ENCODE assay signal across 9 cellular contexts in genomic region chr20:50193851-50194830, GRCh38. TPM values are rescaled to one million over a fixed set of nuclear protein-coding genes. Genes with fewer than 3 reads are reported as not detected.
DNase-seq lines count a peak whose midpoint lies in the region; ATAC-seq, FAIRE-seq and TF ChIP-seq lines count a peak whose summit lies in the region.
"Had no signal": no experiment of that assay in that cellular context is flagged by ENCODE, and none has a peak within 500 bp of the region (broad histone marks: within the 10 kb centered on the region; RNA-seq: fewer than 3 reads in every experiment).

No MANE protein-coding gene starts in this region.

- TF ChIP-seq CTCF in kidney (IDR thresholded peaks at IDR 0.05; ENCODE audit: borderline replicate concordance, extremely low read depth, insufficient read depth) (no peak), stomach (IDR thresholded peaks at IDR 0.05) (no peak)

- WGBS in stomach, 5 donors: 57 to 73% (median 61%) methylated on average over 21 to 23 of the region's 23 CpGs

- no peaks in the 10 kb centered on the region for H3K27me3 Mint-ChIP-seq in activated naive CD8-positive, alpha-beta T cell treated with anti-CD3 and anti-CD28 coated beads for 36 hours

- H3K4me1 ChIP-seq in kidney (ENCODE audit: control insufficient read depth in 1 of 2, insufficient read depth in 1 of 2, low read depth in 1 of 2, low read length in 2 of 2): peaks cover 11% of the 10 kb centered on the region in 2 donors
- peaks cover 18 to 56% (median 35%) of the 10 kb centered on the region in 4 donors for H3K4me1 ChIP-seq in stomach

- FAIRE-seq in kidney (lab: Jason Lieb, UNC): no peak

- H3K27ac Mint-ChIP-seq in activated naive CD8-positive, alpha-beta T cell treated with anti-CD3 and anti-CD28 coated beads for 36 hours: peak overlapping the region; percentile 99

- peak overlapping the region; percentile 96 for H3K4me3 Mint-ChIP-seq in activated naive CD8-positive, alpha-beta T cell treated with anti-CD3 and anti-CD28 coated beads for 36 hours

- TF ChIP-seq EP300 in stomach (IDR thresholded peaks at IDR 0.05): no peak

- peaks cover 18% of the 10 kb centered on the region for H3K36me3 Mint-ChIP-seq in activated naive CD8-positive, alpha-beta T cell treated with anti-CD3 and anti-CD28 coated beads for 36 hours

- no peaks in the 10 kb centered on the region for H3K9me3 ChIP-seq in kidney (ENCODE audit: control insufficient read depth in 1 of 2, low read length in 2 of 2)
- no peaks in the 10 kb centered on the region for H3K9me3 ChIP-seq in stomach

- TF ChIP-seq POLR2A in stomach (IDR thresholded peaks at IDR 0.05): no peak

- H3K27ac ChIP-seq in kidney (ENCODE audit: low read depth in 2 of 2, low read length in 2 of 2) (peak overlapping the region; percentile 65 to 76), stomach (peak overlapping the region; percentile 73 to 99 (median 99))

- H3K27me3 ChIP-seq in stomach: no peaks in the 10 kb centered on the region

- H3K9ac ChIP-seq in kidney (ENCODE audit: low read length in 2 of 2): peak overlapping the region; percentile 66 to 89

- peak; percentile 29 for DNase-seq in NK-92 treated with Interleukin-12 subunit alpha and Interleukin-12 subunit beta, amount 100 ng/mL, for 24 hours (lab: John Stamatoyannopoulos, UW)
- DNase-seq in NK-92 (lab: John Stamatoyannopoulos, UW; ENCODE audit: unreplicated experiment) (no peak), kidney (no peak), stomach (no peak), amniotic stem cell (lab: John Stamatoyannopoulos, UW) (no peak)
- DNase-seq in activated naive CD8-positive, alpha-beta T cell treated with anti-CD3 and anti-CD28 coated beads for 36 hours: no peak
- DNase-seq: AML-193 had no signal

- ATAC-seq in GM18520 (IDR thresholded peaks at IDR 0.05; ENCODE audit: unreplicated experiment) (no peak), HG03469 (IDR thresholded peaks at IDR 0.05; ENCODE audit: unreplicated experiment) (no peak)

- H3K9me3 Mint-ChIP-seq in activated naive CD8-positive, alpha-beta T cell treated with anti-CD3 and anti-CD28 coated beads for 36 hours: no peaks in the 10 kb centered on the region

- H3K4me3 ChIP-seq in kidney (ENCODE audit: low read length in 2 of 2) (peak overlapping the region; percentile 87 to 91), stomach (peak overlapping the region; percentile 90 to 97 (median 92))

- H3K4me1 Mint-ChIP-seq in activated naive CD8-positive, alpha-beta T cell treated with anti-CD3 and anti-CD28 coated beads for 36 hours: peaks cover 24% of the 10 kb centered on the region

- intact Hi-C loops in kidney (cut with DNase I): no loop called here
- intact Hi-C loops in stomach (cut with DNase I; ENCODE audit: low total_unique reads): no loop called here

- H3K36me3 ChIP-seq in kidney (ENCODE audit: control insufficient read depth in 1 of 2, insufficient read depth in 2 of 2, low read length in 2 of 2): peaks cover 0 to 4% of the 10 kb centered on the region in 2 donors
- peaks cover 10 to 31% (median 15%) of the 10 kb centered on the region in 4 donors for H3K36me3 ChIP-seq in stomach

RNA-seq across cellular contexts. Expression of gene CEBPB, which starts 3.5 kb away (rescaled TPM):
- 10 to 100 TPM; 36.4 to 37.7 TPM for total RNA-seq in activated naive CD8-positive, alpha-beta T cell treated with anti-CD3 and anti-CD28 coated beads for 36 hours
- 81.4 TPM for total RNA-seq in kidney
- polyA plus RNA-seq in kidney (ENCODE audit: insufficient read depth, low read depth, low replicate concordance): 33.6 TPM
- 100 to 1,000 TPM in 2 of 5 donors, 10 to 100 TPM in 3; 21.1 to 200 (median 37.1) TPM for total RNA-seq in stomach
- 10 to 100 TPM; 24.5 to 41.5 (median 30.2) TPM for polyA plus RNA-seq in stomach

RNA-seq across cellular contexts. Expression of gene PEDS1, which starts 40.6 kb away (rescaled TPM):
- total RNA-seq in activated naive CD8-positive, alpha-beta T cell treated with anti-CD3 and anti-CD28 coated beads for 36 hours: 10 to 100 TPM; 17.4 to 19.3 TPM
- total RNA-seq in kidney (16.3 TPM), stomach (10 to 100 TPM in 3 of 5 donors, 1 to 10 TPM in 2; 1.8 to 79.4 (median 19.4) TPM)
- polyA plus RNA-seq in kidney (ENCODE audit: insufficient read depth, low read depth, low replicate concordance) (18.3 TPM), stomach (10 to 100 TPM; 10.5 to 28.7 (median 15.5) TPM)
